ENCODE assay signal across 10 cellular contexts in genomic region chr11:93248602-93249001, GRCh38. TPM values are rescaled to one million over a fixed set of nuclear protein-coding genes. Genes with fewer than 3 reads are reported as not detected.
DNase-seq lines count a peak whose midpoint lies in the region; ATAC-seq and TF ChIP-seq lines count a peak whose summit lies in the region.
"Had no signal": no experiment of that assay in that cellular context is flagged by ENCODE, and none has a peak within 500 bp of the region (broad histone marks: within the 10 kb centered on the region; RNA-seq: fewer than 3 reads in every experiment).

No MANE protein-coding gene starts in this region.

- no peaks in the 10 kb centered on the region for H3K36me3 Mint-ChIP-seq in endothelial cell (ENCODE audit: low read depth, unreplicated experiment)
- no peaks in the 10 kb centered on the region for H3K36me3 Mint-ChIP-seq in type B pancreatic cell

- H3K27ac Mint-ChIP-seq in endothelial cell (ENCODE audit: unreplicated experiment), result no peak overlapping the region
- H3K27ac Mint-ChIP-seq in type B pancreatic cell, result no peak overlapping the region
- H3K27ac Mint-ChIP-seq: activated B cell treated with CpG ODN at 0.5 μM for 24 hours had no signal

- no peaks in the 10 kb centered on the region for H3K9me3 Mint-ChIP-seq in endothelial cell (ENCODE audit: unreplicated experiment)
- no peaks in the 10 kb centered on the region for H3K9me3 Mint-ChIP-seq in type B pancreatic cell

- TF ChIP-seq CTCF in endothelial cell (IDR thresholded peaks at IDR 0.05; ENCODE audit: unreplicated experiment) (peak; percentile 33), type B pancreatic cell (conservative IDR thresholded peaks at IDR 0.05) (peak; percentile 43)

- H3K4me3 Mint-ChIP-seq in endothelial cell (ENCODE audit: unreplicated experiment) (no peak overlapping the region), type B pancreatic cell (no peak overlapping the region)
- H3K4me3 Mint-ChIP-seq: activated B cell treated with CpG ODN at 0.5 μM for 24 hours had no signal

- no peaks in the 10 kb centered on the region for H3K4me1 Mint-ChIP-seq in endothelial cell (ENCODE audit: unreplicated experiment)
- no peaks in the 10 kb centered on the region for H3K4me1 Mint-ChIP-seq in type B pancreatic cell (ENCODE audit: unreplicated experiment)
- H3K4me1 Mint-ChIP-seq: activated B cell treated with CpG ODN at 0.5 μM for 24 hours had no signal

- peak; percentile 2 for DNase-seq in SIG-M5 treated with dmso at 0.1 percent for 504 hours (lab: John Stamatoyannopoulos, UW; ENCODE audit: unreplicated experiment)
- DNase-seq in SIG-M5 (lab: John Stamatoyannopoulos, UW), result no peak
- DNase-seq in NCI-H526 treated with DMSO at 0.1 percent for 48 hours (lab: John Stamatoyannopoulos, UW), result peak; percentile 10
- DNase-seq in endothelial cell (ENCODE audit: low spot score), result no peak
- no peak for DNase-seq in type B pancreatic cell (ENCODE audit: extremely low spot score, unreplicated experiment)
- no peak for DNase-seq in retina
- no peak for DNase-seq in DMS153 treated with DMSO at 0.1 percent for 48 hours (lab: John Stamatoyannopoulos, UW; ENCODE audit: unreplicated experiment)
- DNase-seq: activated B cell treated with CpG ODN at 0.5 μM for 24 hours, stomach had no signal

- no peaks in the 10 kb centered on the region for H3K27me3 Mint-ChIP-seq in endothelial cell (ENCODE audit: unreplicated experiment)
- H3K27me3 Mint-ChIP-seq in type B pancreatic cell, result no peaks in the 10 kb centered on the region

- ATAC-seq in GM18870 (IDR thresholded peaks at IDR 0.05; ENCODE audit: unreplicated experiment), result no peak

RNA-seq across cellular contexts. Expression of gene SLC36A4, which starts 50.8 kb away (rescaled TPM):
- total RNA-seq in endothelial cell (ENCODE audit: unreplicated experiment) (40.4 TPM), type B pancreatic cell (ENCODE audit: low replicate concordance) (13.9 and 18.9 TPM in 2 replicates)

Comparison
In these comparisons a context has a peak if more than half of its experiments do, and no peak if none do; other contexts are left out.
1. DNase-seq: peak in SIG-M5 treated with dmso at 0.1 percent for 504 hours (single experiment) and NCI-H526 treated with DMSO at 0.1 percent for 48 hours (single experiment); none in SIG-M5 (single experiment), endothelial cell (single experiment), type B pancreatic cell (single experiment), retina (single experiment) and DMS153 treated with DMSO at 0.1 percent for 48 hours (single experiment).